Comparison of ENCODE assay signal across 1 cellular context in the genomic region with DNA sequence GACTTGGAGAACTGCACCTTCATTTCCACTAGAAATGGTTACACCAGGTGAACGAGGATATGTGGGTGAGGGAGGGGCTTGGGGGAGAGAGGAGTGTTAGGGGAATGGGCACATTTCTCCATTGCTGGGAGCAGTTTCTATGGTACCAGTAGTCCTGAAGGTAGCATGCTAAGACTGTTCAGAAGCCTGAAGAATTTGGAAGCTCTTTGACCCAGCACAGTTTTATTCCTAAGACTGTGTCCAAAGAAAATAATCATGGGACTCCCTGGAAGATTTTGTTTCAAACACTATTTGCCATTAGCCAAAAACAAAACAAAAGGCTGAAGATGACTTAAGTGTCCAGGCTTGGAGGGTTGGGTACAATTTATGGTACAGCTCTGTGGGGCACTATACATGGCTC.
TF ChIP-seq lines count a peak whose summit lies in the region.

No MANE protein-coding gene starts in this region.

TF ChIP-seq in H1, 55 proteins besides CTCF, POLR2A, EP300 and RAD21 (continued from another document):
- TF ChIP-seq, protein P1, sequence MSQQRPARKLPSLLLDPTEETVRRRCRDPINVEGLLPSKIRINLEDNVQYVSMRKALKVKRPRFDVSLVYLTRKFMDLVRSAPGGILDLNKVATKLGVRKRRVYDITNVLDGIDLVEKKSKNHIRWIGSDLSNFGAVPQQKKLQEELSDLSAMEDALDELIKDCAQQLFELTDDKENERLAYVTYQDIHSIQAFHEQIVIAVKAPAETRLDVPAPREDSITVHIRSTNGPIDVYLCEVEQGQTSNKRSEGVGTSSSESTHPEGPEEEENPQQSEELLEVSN (IDR thresholded peaks at IDR 0.05): no peak
- TF ChIP-seq SP4 (IDR thresholded peaks at IDR 0.05; ENCODE audit: low read length) (no peak), SIX5 (IDR thresholded peaks at IDR 0.05; ENCODE audit: low read depth, low read length) (no peak), SUZ12 (IDR thresholded peaks at IDR 0.05; ENCODE audit: low read length) (no peak), SAP30 (IDR thresholded peaks at IDR 0.05; ENCODE audit: insufficient read depth, insufficient replicate concordance, low read length) (no peak), KDM4A (IDR thresholded peaks at IDR 0.05; ENCODE audit: low read depth, low read length, severe bottlenecking) (no peak), CEBPB (IDR thresholded peaks at IDR 0.05; ENCODE audit: low read depth, low read length) (no peak), TEAD4 (IDR thresholded peaks at IDR 0.05; ENCODE audit: low read depth, low read length) (no peak), HDAC2 (IDR thresholded peaks at IDR 0.05; ENCODE audit: borderline replicate concordance in 1 of 2, low read depth in 2 of 2, low read length in 2 of 2) (no peak), SP2 (IDR thresholded peaks at IDR 0.05; ENCODE audit: low read length) (no peak), NRF1 (IDR thresholded peaks at IDR 0.05; ENCODE audit: low read depth, low read length) (no peak), RBBP5 (IDR thresholded peaks at IDR 0.05; ENCODE audit: borderline replicate concordance, low read depth, low read length) (no peak), TCF12 (IDR thresholded peaks at IDR 0.05; ENCODE audit: low read depth, low read length) (no peak), CHD1 (IDR thresholded peaks at IDR 0.05; ENCODE audit: low read depth, low read length) (no peak)
- TF ChIP-seq, protein P2, sequence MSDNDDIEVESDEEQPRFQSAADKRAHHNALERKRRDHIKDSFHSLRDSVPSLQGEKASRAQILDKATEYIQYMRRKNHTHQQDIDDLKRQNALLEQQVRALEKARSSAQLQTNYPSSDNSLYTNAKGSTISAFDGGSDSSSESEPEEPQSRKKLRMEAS (IDR thresholded peaks at IDR 0.05): no peak
- TF ChIP-seq, protein P3, sequence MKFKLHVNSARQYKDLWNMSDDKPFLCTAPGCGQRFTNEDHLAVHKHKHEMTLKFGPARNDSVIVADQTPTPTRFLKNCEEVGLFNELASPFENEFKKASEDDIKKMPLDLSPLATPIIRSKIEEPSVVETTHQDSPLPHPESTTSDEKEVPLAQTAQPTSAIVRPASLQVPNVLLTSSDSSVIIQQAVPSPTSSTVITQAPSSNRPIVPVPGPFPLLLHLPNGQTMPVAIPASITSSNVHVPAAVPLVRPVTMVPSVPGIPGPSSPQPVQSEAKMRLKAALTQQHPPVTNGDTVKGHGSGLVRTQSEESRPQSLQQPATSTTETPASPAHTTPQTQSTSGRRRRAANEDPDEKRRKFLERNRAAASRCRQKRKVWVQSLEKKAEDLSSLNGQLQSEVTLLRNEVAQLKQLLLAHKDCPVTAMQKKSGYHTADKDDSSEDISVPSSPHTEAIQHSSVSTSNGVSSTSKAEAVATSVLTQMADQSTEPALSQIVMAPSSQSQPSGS (IDR thresholded peaks at IDR 0.05; ENCODE audit: low read length): no peak
